Comparison of ENCODE assay signal across 20 cellular contexts in genomic region chr11:96126917-96127595, GRCh38.
DNase-seq lines count a peak whose midpoint lies in the region; ATAC-seq and TF ChIP-seq lines count a peak whose summit lies in the region.
"Had no signal": no experiment of that assay in that cellular context is flagged by ENCODE, and none has a peak within 500 bp of the region (broad histone marks: within the 10 kb centered on the region; RNA-seq: fewer than 3 reads in every experiment).

No MANE protein-coding gene starts in this region.

- H4K8ac ChIP-seq in trophoblast cell (ENCODE audit: low read depth, low read length), result no peak overlapping the region

- H3K27me3 ChIP-seq in trophoblast cell (ENCODE audit: insufficient read depth, low read length), result no peaks in the 10 kb centered on the region
- H3K27me3 ChIP-seq: BLaER1, breast epithelium, foreskin keratinocyte, ovary, sigmoid colon had no signal

- H2BK5ac ChIP-seq in trophoblast cell (ENCODE audit: low read depth, low read length, poor library complexity), result no peak overlapping the region

- no peak overlapping the region for H4K91ac ChIP-seq in trophoblast cell (ENCODE audit: low read depth, low read length)

- no peak overlapping the region for H3K9ac ChIP-seq in trophoblast cell (ENCODE audit: low read length)
- H3K9ac ChIP-seq: BLaER1 had no signal

- H3K4me3 ChIP-seq in trophoblast cell (ENCODE audit: low read depth, low read length) (no peak overlapping the region), coronary artery (no peak overlapping the region)
- H3K4me3 ChIP-seq: BLaER1, breast epithelium, lung, ovary, sigmoid colon had no signal

- no peak for TF ChIP-seq CTCF in coronary artery (IDR thresholded peaks at IDR 0.05)

- H3K79me1 ChIP-seq in trophoblast cell (ENCODE audit: low read length), result peaks cover 12% of the 10 kb centered on the region

- no peak overlapping the region for H2BK12ac ChIP-seq in trophoblast cell (ENCODE audit: low read length)

- DNase-seq in NCI-H2227 (lab: John Stamatoyannopoulos, UW; ENCODE audit: unreplicated experiment), result peak; percentile 21
- no peak for DNase-seq in NCI-H2227 treated with DMSO at 0.1 percent for 48 hours (lab: John Stamatoyannopoulos, UW)
- DNase-seq in NCI-H1105 treated with DMSO at 0.1 percent for 48 hours (lab: John Stamatoyannopoulos, UW), result peak; percentile 31
- DNase-seq in dermis blood vessel endothelial cell, result peak; percentile 42
- DNase-seq in trophoblast cell, result no peak
- DNase-seq in OCI-M1 (lab: John Stamatoyannopoulos, UW), result no peak
- no peak for DNase-seq in coronary artery (ENCODE audit: low spot score)
- DNase-seq in left ventricle myocardium superior, result no peak
- DNase-seq: activated CD4-positive, alpha-beta T cell treated with anti-CD3 and anti-CD28 coated beads, Interleukin-2, amount 50 U/mL, for 1 hour; cortex of kidney; foreskin keratinocyte; hippocampal formation; NCI-H1694 treated with DMSO at 0.1 percent for 48 hours; ovary; RPMI8226; sigmoid colon; stimulated activated naive CD4-positive, alpha-beta T cell had no signal

- intact Hi-C loops in left ventricle myocardium superior (cut with micrococcal nuclease), result no loop called here

- ATAC-seq in left ventricle myocardium superior, result no peak
- ATAC-seq: foreskin keratinocyte had no signal

- H3K36me3 ChIP-seq in trophoblast cell (ENCODE audit: control insufficient read depth in 1 of 2, insufficient read depth in 2 of 2, low read length in 2 of 2), result peaks cover 2 to 3% of the 10 kb centered on the region in 2 experiments
- H3K36me3 ChIP-seq: BLaER1, breast epithelium, ovary, sigmoid colon had no signal

- WGBS in trophoblast cell (ENCODE audit: extremely low coverage, insufficient coverage, insufficient read length), result no CpG with 5 or more reads among the region's 4 CpGs

- H3K14ac ChIP-seq in trophoblast cell (ENCODE audit: low read length), result no peak overlapping the region

- no peak overlapping the region for H3K23ac ChIP-seq in trophoblast cell (ENCODE audit: low read length)

- H3K79me2 ChIP-seq in trophoblast cell (ENCODE audit: control insufficient read depth, insufficient read depth, low read length, poor library complexity), result no peaks in the 10 kb centered on the region

- H3K4me1 ChIP-seq in trophoblast cell (ENCODE audit: control insufficient read depth in 1 of 2, insufficient read depth in 2 of 2, low read length in 2 of 2), result peaks cover 8 to 16% of the 10 kb centered on the region in 2 experiments

- no peaks in the 10 kb centered on the region for H3K9me3 ChIP-seq in trophoblast cell (ENCODE audit: insufficient read depth, low read depth, low read length)
- H3K9me3 ChIP-seq: BLaER1, breast epithelium, ovary, sigmoid colon had no signal

- H2AFZ ChIP-seq in trophoblast cell (ENCODE audit: insufficient read depth, low read length, poor library complexity), result no peak overlapping the region

- H2BK120ac ChIP-seq in trophoblast cell (ENCODE audit: insufficient read depth, low read length, poor library complexity), result no peak overlapping the region

- no peak overlapping the region for H4K12ac ChIP-seq in trophoblast cell (ENCODE audit: low read depth, low read length)

- no peak overlapping the region for H3K4me2 ChIP-seq in trophoblast cell (ENCODE audit: low read length)
- H3K4me2 ChIP-seq: BLaER1 had no signal

- peak overlapping the region; percentile 23 for H3K18ac ChIP-seq in trophoblast cell (ENCODE audit: low read length)

- H2AK5ac ChIP-seq in trophoblast cell (ENCODE audit: low read length), result no peak overlapping the region

- H3K27ac ChIP-seq in trophoblast cell (ENCODE audit: low read depth, low read length), result no peak overlapping the region
- no peak overlapping the region for H3K27ac ChIP-seq in coronary artery
- H3K27ac ChIP-seq: BLaER1, foreskin keratinocyte, ovary, sigmoid colon had no signal

- no peak overlapping the region for H3K4ac ChIP-seq in trophoblast cell (ENCODE audit: low read depth, low read length)

Comparison
In these comparisons a context has a peak if more than half of its experiments do, and no peak if none do; other contexts are left out.
1. DNase-seq: peak in NCI-H2227 (single experiment), NCI-H1105 treated with DMSO at 0.1 percent for 48 hours (single experiment) and dermis blood vessel endothelial cell (single experiment); none in NCI-H2227 treated with DMSO at 0.1 percent for 48 hours (single experiment), trophoblast cell (0 of 2), OCI-M1 (single experiment), coronary artery (single experiment) and left ventricle myocardium superior (single experiment).